ENCODE assay signal across 10 cellular contexts in genomic region chr2:196376984-196377877, GRCh38.
DNase-seq lines count a peak whose midpoint lies in the region; ATAC-seq lines count a peak whose summit lies in the region.
"Had no signal": no experiment of that assay in that cellular context is flagged by ENCODE, and none has a peak within 500 bp of the region (broad histone marks: within the 10 kb centered on the region; RNA-seq: fewer than 3 reads in every experiment).

No MANE protein-coding gene starts in this region.

- H2AFZ ChIP-seq in mesenchymal stem cell (ENCODE audit: low read depth, low read length): no peak overlapping the region

- no peak overlapping the region for H2AK5ac ChIP-seq in mesenchymal stem cell (ENCODE audit: low read length, severe bottlenecking)

- H3K9me3 ChIP-seq in mesenchymal stem cell (ENCODE audit: control insufficient read depth, low read length): no peaks in the 10 kb centered on the region
- H3K9me3 ChIP-seq: esophagus muscularis mucosa had no signal

- H3K79me1 ChIP-seq in mesenchymal stem cell (replicated peaks; ENCODE audit: low read length, poor library complexity, severe bottlenecking): no peaks in the 10 kb centered on the region

- WGBS in mesenchymal stem cell: 85% methylated on average over 5 of the region's 8 CpGs

- no peak overlapping the region for H3K23ac ChIP-seq in mesenchymal stem cell (ENCODE audit: low read length in 2 of 2)

- H3K36me3 ChIP-seq in mesenchymal stem cell (ENCODE audit: control insufficient read depth in 1 of 2, insufficient read depth in 2 of 2, low read depth in 1 of 2, low read length in 2 of 2): no peaks in the 10 kb centered on the region
- H3K36me3 ChIP-seq: esophagus muscularis mucosa had no signal

- no peak overlapping the region for H3K18ac ChIP-seq in mesenchymal stem cell (ENCODE audit: low read depth in 1 of 2, low read length in 2 of 2)

- no peak overlapping the region for H3K14ac ChIP-seq in mesenchymal stem cell (ENCODE audit: low read length in 2 of 2)

- H3K27me3 ChIP-seq in mesenchymal stem cell (ENCODE audit: control insufficient read depth in 1 of 2, insufficient read depth in 1 of 2, low read length in 2 of 2): no peaks in the 10 kb centered on the region
- H3K27me3 ChIP-seq: esophagus muscularis mucosa had no signal

- DNase-seq in GM04503 (ENCODE audit: low read depth) (peak; percentile 39), fibroblast of peridontal ligament (ENCODE audit: extremely low read depth) (peak; percentile 88), NCI-H2171 (lab: John Stamatoyannopoulos, UW) (no peak), mesenchymal stem cell (no peak), NCI-H2227 treated with DMSO at 0.1 percent for 48 hours (lab: John Stamatoyannopoulos, UW) (no peak), SHP77 (lab: John Stamatoyannopoulos, UW) (no peak)
- DNase-seq: COR-L47 had no signal

- no peak overlapping the region for H4K8ac ChIP-seq in mesenchymal stem cell (ENCODE audit: low read length)

- H3K9ac ChIP-seq in mesenchymal stem cell (ENCODE audit: low read length): no peak overlapping the region

- H2BK15ac ChIP-seq in mesenchymal stem cell (ENCODE audit: low read depth, poor library complexity, severe bottlenecking): no peak overlapping the region

- peak; percentile 48 for ATAC-seq in GM19328 (IDR thresholded peaks at IDR 0.05; ENCODE audit: unreplicated experiment)
- ATAC-seq in HG03378 (IDR thresholded peaks at IDR 0.05; ENCODE audit: unreplicated experiment): peak; percentile 66

- no peaks in the 10 kb centered on the region for H3K4me1 ChIP-seq in mesenchymal stem cell (ENCODE audit: control insufficient read depth, insufficient read depth, low read depth, low read length)

- no peak overlapping the region for H3K4me2 ChIP-seq in mesenchymal stem cell (ENCODE audit: low read length, poor library complexity, severe bottlenecking)

- H3K27ac ChIP-seq in mesenchymal stem cell (ENCODE audit: low read length, poor library complexity, severe bottlenecking): no peak overlapping the region
- H3K27ac ChIP-seq: esophagus muscularis mucosa had no signal

- H4K91ac ChIP-seq in mesenchymal stem cell (ENCODE audit: low read length): no peak overlapping the region

- no peak overlapping the region for H2BK12ac ChIP-seq in mesenchymal stem cell (ENCODE audit: low read length in 2 of 2)

- H3K4me3 ChIP-seq in mesenchymal stem cell (ENCODE audit: insufficient read depth in 1 of 2, low read depth in 1 of 2, low read length in 2 of 2): no peak overlapping the region
- H3K4me3 ChIP-seq: esophagus muscularis mucosa had no signal

- no peak overlapping the region for H3K4ac ChIP-seq in mesenchymal stem cell (ENCODE audit: low read depth in 1 of 2, low read length in 2 of 2)

- no peak overlapping the region for H2BK5ac ChIP-seq in mesenchymal stem cell (ENCODE audit: low read depth, low read length, poor library complexity, severe bottlenecking)

- H2BK120ac ChIP-seq in mesenchymal stem cell (ENCODE audit: low read depth, low read length): no peak overlapping the region

Comparison
In these comparisons a context has a peak if more than half of its experiments do, and no peak if none do; other contexts are left out.
1. DNase-seq: peak in GM04503 (single experiment) and fibroblast of peridontal ligament (single experiment); none in NCI-H2171 (single experiment), mesenchymal stem cell (single experiment), NCI-H2227 treated with DMSO at 0.1 percent for 48 hours (single experiment) and SHP77 (0 of 2).